ENCODE assay signal across 9 cellular contexts in genomic region chr14:97077253-97077653, GRCh38.
DNase-seq lines count a peak whose midpoint lies in the region; ATAC-seq and TF ChIP-seq lines count a peak whose summit lies in the region.
"Had no signal": no experiment of that assay in that cellular context is flagged by ENCODE, and none has a peak within 500 bp of the region (broad histone marks: within the 10 kb centered on the region; RNA-seq: fewer than 3 reads in every experiment).

No MANE protein-coding gene starts in this region.

- intact Hi-C loops in CD14-positive monocyte (cut with micrococcal nuclease) (no loop called here), ascending aorta (cut with DNase I) (no loop called here)

- ATAC-seq in GM19452 (IDR thresholded peaks at IDR 0.05; ENCODE audit: unreplicated experiment) (peak; percentile 91), memory B cell (ENCODE audit: low read depth) (no peak)

- no peak overlapping the region for H3K27ac ChIP-seq in ascending aorta

- H3K27me3 Mint-ChIP-seq in CD14-positive monocyte (ENCODE audit: low read depth in 3 of 3) (peaks cover 33 to 41% (median 34%) of the 10 kb centered on the region in 3 donors), memory B cell (peaks cover 8% of the 10 kb centered on the region)

- H3K4me3 ChIP-seq in ascending aorta = no peak overlapping the region

- DNase-seq in CD14-positive monocyte (ENCODE audit: low spot score) (peak; percentile 71), KBM-7 (peak; percentile 89), ascending aorta (ENCODE audit: low spot score in 2 of 2) (peak; percentile 23 to 67), memory B cell (ENCODE audit: low spot score in 2 of 2) (no peak), NCI-H2029 treated with DMSO at 0.1 percent for 48 hours (lab: John Stamatoyannopoulos, UW) (no peak), NCI-H69 (lab: John Stamatoyannopoulos, UW) (no peak), NCI-H2196 (lab: John Stamatoyannopoulos, UW; ENCODE audit: unreplicated experiment) (no peak)

- in situ Hi-C loops in KBM-7 (cut with MboI; ENCODE audit: low pct_unique_long_range_greater_than_20kb, low sequenced_read_pairs) = no loop called here

- H3K36me3 Mint-ChIP-seq in CD14-positive monocyte = no peaks in the 10 kb centered on the region
- no peaks in the 10 kb centered on the region for H3K36me3 Mint-ChIP-seq in memory B cell
- H3K36me3 Mint-ChIP-seq: activated naive CD4-positive, alpha-beta T cell treated with anti-CD3 and anti-CD28 coated beads, Interleukin-2, amount 50 U/mL, for 24 hours had no signal

- H3K4me3 Mint-ChIP-seq in CD14-positive monocyte (peak overlapping the region in 1 of 2 donors; percentile 65), memory B cell (no peak overlapping the region)
- H3K4me3 Mint-ChIP-seq: activated naive CD4-positive, alpha-beta T cell treated with anti-CD3 and anti-CD28 coated beads, Interleukin-2, amount 50 U/mL, for 24 hours had no signal

- H3K9me3 ChIP-seq in ascending aorta = no peaks in the 10 kb centered on the region

- H3K27ac Mint-ChIP-seq in CD14-positive monocyte (peak overlapping the region in 5 of 7 donors; percentile 38 to 84 (median 69)), memory B cell (peak overlapping the region; percentile 19)

- no peaks in the 10 kb centered on the region for H3K36me3 ChIP-seq in ascending aorta

- H3K4me1 Mint-ChIP-seq in CD14-positive monocyte (peaks cover 41% of the 10 kb centered on the region), memory B cell (peaks cover 12% of the 10 kb centered on the region)

- TF ChIP-seq CTCF in CD14-positive monocyte (IDR thresholded peaks at IDR 0.05) = no peak
- TF ChIP-seq CTCF in ascending aorta (IDR thresholded peaks at IDR 0.05) = no peak

- H3K4me1 ChIP-seq in ascending aorta = no peaks in the 10 kb centered on the region

- H3K9me3 Mint-ChIP-seq in CD14-positive monocyte (peaks cover 0 to 7% (median 2%) of the 10 kb centered on the region in 7 donors), memory B cell (no peaks in the 10 kb centered on the region)
- H3K9me3 Mint-ChIP-seq: activated naive CD4-positive, alpha-beta T cell treated with anti-CD3 and anti-CD28 coated beads, Interleukin-2, amount 50 U/mL, for 24 hours had no signal

- H3K27me3 ChIP-seq in ascending aorta = no peaks in the 10 kb centered on the region

Comparison
In these comparisons a context has a peak if more than half of its experiments do, and no peak if none do; other contexts are left out.
1. DNase-seq: peak in CD14-positive monocyte (single experiment), KBM-7 (single experiment) and ascending aorta (2 of 2); none in memory B cell (0 of 2), NCI-H2029 treated with DMSO at 0.1 percent for 48 hours (single experiment), NCI-H69 (single experiment) and NCI-H2196 (single experiment).